In genomic region chr14:62844546-62844945, GRCh38 we compare ENCODE assay signal across 35 cellular contexts.
DNase-seq lines count a peak whose midpoint lies in the region; ATAC-seq and TF ChIP-seq lines count a peak whose summit lies in the region.
"Had no signal": no experiment of that assay in that cellular context is flagged by ENCODE, and none has a peak within 500 bp of the region (broad histone marks: within the 10 kb centered on the region; RNA-seq: fewer than 3 reads in every experiment).

No MANE protein-coding gene starts in this region.

- H3K79me2 ChIP-seq in SK-N-SH (ENCODE audit: insufficient read depth), result no peaks in the 10 kb centered on the region

- no peaks in the 10 kb centered on the region for H3K9me2 ChIP-seq in SK-N-SH

- peak overlapping the region; percentile 8 for H3K27ac Mint-ChIP-seq in nephron progenitor cell
- no peak overlapping the region for H3K27ac Mint-ChIP-seq in activated CD8-positive, alpha-beta memory T cell treated with anti-CD3 and anti-CD28 coated beads, Interleukin-2, amount 10 ng/mL, durations not matched to agents 7 days and 5 days
- H3K27ac Mint-ChIP-seq: B cell; CD14-positive monocyte; CD4-positive, alpha-beta memory T cell; CD4-positive, alpha-beta T cell; CD4-positive, CD25-positive, alpha-beta regulatory T cell; CD8-positive, alpha-beta memory T cell; CD8-positive, alpha-beta T cell had no signal

- no peak for TF ChIP-seq RAD21 in SK-N-SH (IDR thresholded peaks at IDR 0.05; ENCODE audit: low read length)

- no peaks in the 10 kb centered on the region for H3K4me1 ChIP-seq in SK-N-SH (ENCODE audit: control insufficient read depth in 1 of 2, insufficient read depth in 2 of 2, low read depth in 1 of 2, low read length in 1 of 2)
- H3K4me1 ChIP-seq: A549; BE2C; BLaER1; BLaER1 treated with 17β-estradiol and CSF1 and Interleukin-3, amounts not matched to agents 10 nM and 100 nM; Caco-2 had no signal

- WGBS in SK-N-SH (ENCODE audit: low lambda C conversion rate), result 12% methylated on average over 2 of the region's 2 CpGs

- ATAC-seq in SK-N-SH treated with all-trans-retinoic acid at 6 μM for 48 hours (no peak), GM21526 (IDR thresholded peaks at IDR 0.05; ENCODE audit: low FRiP score, unreplicated experiment) (no peak), GM21360 (IDR thresholded peaks at IDR 0.05; ENCODE audit: unreplicated experiment) (no peak)
- no peak for ATAC-seq in activated CD8-positive, alpha-beta memory T cell treated with anti-CD3 and anti-CD28 coated beads, Interleukin-2, amount 10 ng/mL, durations not matched to agents 7 days and 5 days
- ATAC-seq: A549; CD8-positive, alpha-beta T cell had no signal

- H3K27me3 ChIP-seq in SK-N-SH (ENCODE audit: insufficient read depth), result no peaks in the 10 kb centered on the region
- H3K27me3 ChIP-seq: BE2C; BLaER1; BLaER1 treated with 17β-estradiol and CSF1 and Interleukin-3, amounts not matched to agents 10 nM and 100 nM had no signal

- H3K27me3 Mint-ChIP-seq in nephron progenitor cell (ENCODE audit: low read depth, poor library complexity), result no peaks in the 10 kb centered on the region
- H3K27me3 Mint-ChIP-seq in activated CD8-positive, alpha-beta memory T cell treated with anti-CD3 and anti-CD28 coated beads, Interleukin-2, amount 10 ng/mL, durations not matched to agents 7 days and 5 days, result no peaks in the 10 kb centered on the region
- H3K27me3 Mint-ChIP-seq: B cell; CD4-positive, CD25-positive, alpha-beta regulatory T cell; CD8-positive, alpha-beta memory T cell had no signal

- H3F3A ChIP-seq in SK-N-SH (replicated peaks; ENCODE audit: insufficient read depth), result no peaks in the 10 kb centered on the region

- no peaks in the 10 kb centered on the region for H3K36me3 Mint-ChIP-seq in nephron progenitor cell (ENCODE audit: low read depth)
- H3K36me3 Mint-ChIP-seq in activated CD8-positive, alpha-beta memory T cell treated with anti-CD3 and anti-CD28 coated beads, Interleukin-2, amount 10 ng/mL, durations not matched to agents 7 days and 5 days, result no peaks in the 10 kb centered on the region
- H3K36me3 Mint-ChIP-seq: CD14-positive monocyte; CD4-positive, alpha-beta memory T cell; CD4-positive, CD25-positive, alpha-beta regulatory T cell; CD8-positive, alpha-beta memory T cell; CD8-positive, alpha-beta T cell had no signal

- no peaks in the 10 kb centered on the region for H3K9me3 Mint-ChIP-seq in nephron progenitor cell
- peaks cover under 1% of the 10 kb centered on the region for H3K9me3 Mint-ChIP-seq in activated CD8-positive, alpha-beta memory T cell treated with anti-CD3 and anti-CD28 coated beads, Interleukin-2, amount 10 ng/mL, durations not matched to agents 7 days and 5 days (ENCODE audit: low read depth)
- H3K9me3 Mint-ChIP-seq: CD4-positive, alpha-beta T cell; CD8-positive, alpha-beta T cell had no signal

- no peak overlapping the region for H3K4me3 Mint-ChIP-seq in nephron progenitor cell
- H3K4me3 Mint-ChIP-seq in activated CD8-positive, alpha-beta memory T cell treated with anti-CD3 and anti-CD28 coated beads, Interleukin-2, amount 10 ng/mL, durations not matched to agents 7 days and 5 days, result no peak overlapping the region
- H3K4me3 Mint-ChIP-seq: B cell; CD14-positive monocyte; CD4-positive, alpha-beta memory T cell; CD4-positive, alpha-beta T cell; CD4-positive, CD25-positive, alpha-beta regulatory T cell; CD8-positive, alpha-beta memory T cell; CD8-positive, alpha-beta T cell had no signal

- H3K4me3 ChIP-seq in SK-N-MC (no peak overlapping the region), SK-N-SH (ENCODE audit: low read depth in 2 of 2, low read length in 1 of 2) (no peak overlapping the region)
- H3K4me3 ChIP-seq: A549; BLaER1; BLaER1 treated with 17β-estradiol and CSF1 and Interleukin-3, amounts not matched to agents 10 nM and 100 nM had no signal

- POLR2A ChIA-PET in SK-N-SH (lab: Yijun Ruan, JAX), result no interaction called here

- DNase-seq in SK-N-MC (ENCODE audit: low read depth, low spot score) (no peak), SK-N-SH (no peak), nephron progenitor cell (no peak), NCI-H146 treated with DMSO at 0.1 percent for 48 hours (lab: John Stamatoyannopoulos, UW; ENCODE audit: unreplicated experiment) (no peak)
- no peak for DNase-seq in activated CD8-positive, alpha-beta memory T cell treated with anti-CD3 and anti-CD28 coated beads, Interleukin-2, amount 10 ng/mL, durations not matched to agents 7 days and 5 days
- DNase-seq: 8988T; ACHN; AML-193; BE2C; C1 segment of cervical spinal cord; Caco-2; Calu3; CD4-positive, alpha-beta memory T cell; CD4-positive, alpha-beta T cell; CD4-positive, CD25-positive, alpha-beta regulatory T cell; CD8-positive, alpha-beta memory T cell; CD8-positive, alpha-beta T cell; COR-L47; DMS 273 treated with DMSO at 0.1 percent for 48 hours; DMS153; DMS53; DMS79; DMS79 treated with DMSO at 0.1 percent for 48 hours; DND-41; EL had no signal

- no peak overlapping the region for H3K9ac ChIP-seq in SK-N-MC (ENCODE audit: insufficient read length)
- no peak overlapping the region for H3K9ac ChIP-seq in SK-N-SH
- H3K9ac ChIP-seq: BLaER1; BLaER1 treated with 17β-estradiol and CSF1 and Interleukin-3, amounts not matched to agents 10 nM and 100 nM had no signal

- TF ChIP-seq CTCF in SK-N-SH (IDR thresholded peaks at IDR 0.05) (no peak), nephron progenitor cell (IDR thresholded peaks at IDR 0.05) (no peak)

- H3K9me3 ChIP-seq in SK-N-MC (ENCODE audit: low read depth, low read length) (no peaks in the 10 kb centered on the region), SK-N-SH (no peaks in the 10 kb centered on the region)
- H3K9me3 ChIP-seq: A549; BE2C; BLaER1; BLaER1 treated with 17β-estradiol and CSF1 and Interleukin-3, amounts not matched to agents 10 nM and 100 nM; Caco-2 had no signal

- CTCF ChIA-PET in SK-N-SH (lab: Yijun Ruan, JAX), result no interaction called here
- CTCF ChIA-PET in activated CD8-positive, alpha-beta memory T cell treated with anti-CD3 and anti-CD28 coated beads, Interleukin-2, amount 10 ng/mL, durations not matched to agents 7 days and 5 days (lab: Charles Lee), result no interaction called here

- H3K4me1 Mint-ChIP-seq in nephron progenitor cell, result no peaks in the 10 kb centered on the region
- H3K4me1 Mint-ChIP-seq in activated CD8-positive, alpha-beta memory T cell treated with anti-CD3 and anti-CD28 coated beads, Interleukin-2, amount 10 ng/mL, durations not matched to agents 7 days and 5 days, result no peaks in the 10 kb centered on the region
- H3K4me1 Mint-ChIP-seq: B cell; CD14-positive monocyte; CD4-positive, alpha-beta memory T cell; CD4-positive, CD25-positive, alpha-beta regulatory T cell; CD8-positive, alpha-beta memory T cell had no signal

- no peaks in the 10 kb centered on the region for H3K36me3 ChIP-seq in SK-N-MC (ENCODE audit: insufficient read depth, low read length)
- no peaks in the 10 kb centered on the region for H3K36me3 ChIP-seq in SK-N-SH (replicated peaks in 1 of 2; ENCODE audit: control insufficient read depth in 1 of 2, insufficient read depth in 2 of 2, low read length in 1 of 2)
- H3K36me3 ChIP-seq: BE2C; BLaER1; BLaER1 treated with 17β-estradiol and CSF1 and Interleukin-3, amounts not matched to agents 10 nM and 100 nM had no signal

- no peak for TF ChIP-seq EP300 in SK-N-SH (IDR thresholded peaks at IDR 0.05; ENCODE audit: borderline replicate concordance in 1 of 2, low read depth in 1 of 2, low read length in 1 of 2)

- H3K4me2 ChIP-seq in SK-N-SH, result no peak overlapping the region
- H3K4me2 ChIP-seq: A549; BLaER1; BLaER1 treated with 17β-estradiol and CSF1 and Interleukin-3, amounts not matched to agents 10 nM and 100 nM had no signal

- H4K20me1 ChIP-seq in SK-N-SH (ENCODE audit: insufficient read depth), result no peaks in the 10 kb centered on the region
- H4K20me1 ChIP-seq: BLaER1; BLaER1 treated with 17β-estradiol and CSF1 and Interleukin-3, amounts not matched to agents 10 nM and 100 nM had no signal

- H3K27ac ChIP-seq in SK-N-MC (peak overlapping the region; percentile 34; the same call in 1 of the 2 replicates), SK-N-SH (ENCODE audit: low read depth in 2 of 2, low read length in 1 of 2) (no peak overlapping the region)
- H3K27ac ChIP-seq: 22Rv1; A549; BLaER1; BLaER1 treated with 17β-estradiol and CSF1 and Interleukin-3, amounts not matched to agents 10 nM and 100 nM; C4-2B had no signal

- H2AFZ ChIP-seq in SK-N-SH (ENCODE audit: low read depth), result no peak overlapping the region

TF ChIP-seq in SK-N-SH, 30 proteins besides CTCF, POLR2A, EP300 and RAD21 (continues in another document):
- TF ChIP-seq RCOR1 (IDR thresholded peaks at IDR 0.05; ENCODE audit: low read length), result no peak
- TF ChIP-seq EZH2phosphoT487 (IDR thresholded peaks at IDR 0.05; ENCODE audit: borderline replicate concordance, low read depth), result no peak
- TF ChIP-seq GATA2 (CRISPR knock-in tag; IDR thresholded peaks at IDR 0.05), result peak; percentile 41
- TF ChIP-seq USF2 (IDR thresholded peaks at IDR 0.05; ENCODE audit: borderline replicate concordance, low read depth, low read length), result no peak
- TF ChIP-seq FOSL2 (IDR thresholded peaks at IDR 0.05; ENCODE audit: borderline replicate concordance, low read depth), result no peak
- no peak for TF ChIP-seq SMC3 (IDR thresholded peaks at IDR 0.05; ENCODE audit: low read depth, low read length)

TF ChIP-seq in SK-N-SH treated with all-trans-retinoic acid at 6 μM for 48 hours, 23 proteins besides CTCF, POLR2A, EP300 and RAD21:
- no peak for TF ChIP-seq ESRRG (CRISPR knock-in tag; IDR thresholded peaks at IDR 0.05)
- TF ChIP-seq ISL1 (CRISPR knock-in tag; IDR thresholded peaks at IDR 0.05), result peak; percentile 69
TF ChIP-seq in SK-N-SH treated with all-trans-retinoic acid at 6 μM for 48 hours: peak in this region for 1.
